In the genomic region with DNA sequence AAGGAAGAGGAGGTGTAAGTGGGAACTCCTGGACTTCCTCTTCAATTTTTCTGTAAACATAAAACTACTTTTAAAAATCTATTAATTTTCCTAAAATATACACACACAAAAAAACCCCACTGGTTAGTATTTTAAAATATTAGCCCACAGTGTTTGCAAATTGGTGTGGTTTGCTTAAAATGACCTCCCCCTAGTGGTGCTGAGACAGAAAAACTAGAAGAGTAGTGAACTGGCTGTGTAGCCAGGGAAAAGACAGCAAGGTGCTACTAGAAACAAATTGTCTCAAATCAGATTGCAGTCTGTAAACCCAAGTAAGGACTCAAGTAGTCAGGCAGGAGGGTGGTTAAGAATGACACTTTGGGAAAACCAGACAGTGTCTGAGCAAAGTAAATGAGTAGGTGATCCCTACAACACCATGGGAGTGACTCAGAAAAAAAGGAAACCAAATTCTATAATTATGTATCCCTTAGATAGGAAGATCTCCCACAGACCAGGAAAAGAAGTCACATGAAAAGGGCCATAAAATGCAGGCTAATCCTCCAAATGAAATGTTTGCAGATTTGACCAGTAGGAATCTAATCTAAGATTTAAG, we compare ENCODE assay signal across 9 cellular contexts. TPM values are rescaled to one million over a fixed set of nuclear protein-coding genes. Genes with fewer than 3 reads are reported as not detected.
DNase-seq lines count a peak whose midpoint lies in the region; ATAC-seq and TF ChIP-seq lines count a peak whose summit lies in the region.
"Had no signal": no experiment of that assay in that cellular context is flagged by ENCODE, and none has a peak within 500 bp of the region (broad histone marks: within the 10 kb centered on the region; RNA-seq: fewer than 3 reads in every experiment).

No MANE protein-coding gene starts in this region.

- H3K27ac ChIP-seq in esophagus muscularis mucosa (replicated peaks in 1 of 4): no peak overlapping the region
- H3K27ac ChIP-seq: thoracic aorta had no signal

- CTCF ChIA-PET in Caco-2 (lab: Charles Lee): no interaction called here

- H3K4me1 ChIP-seq in Caco-2 (no peaks in the 10 kb centered on the region), esophagus muscularis mucosa (no peaks in the 10 kb centered on the region)

- TF ChIP-seq POLR2A in esophagus muscularis mucosa (IDR thresholded peaks at IDR 0.05; ENCODE audit: low read depth): no peak

- peak; percentile 61 to 67 for TF ChIP-seq CTCF in Caco-2 (IDR thresholded peaks at IDR 0.05; ENCODE audit: insufficient read depth in 1 of 2, low read depth in 1 of 2, low read length in 1 of 2, severe bottlenecking in 1 of 2, unreplicated experiment in 1 of 2)
- TF ChIP-seq CTCF in fibroblast of pulmonary artery (IDR thresholded peaks at IDR 0.05; ENCODE audit: low read length, missing control alignments): peak; percentile 70
- peak in 1 of 3 experiments; percentile 25 for TF ChIP-seq CTCF in esophagus muscularis mucosa (IDR thresholded peaks at IDR 0.05)

- no peaks in the 10 kb centered on the region for H3K9me3 ChIP-seq in Caco-2
- H3K9me3 ChIP-seq in esophagus muscularis mucosa: no peaks in the 10 kb centered on the region
- H3K9me3 ChIP-seq: thoracic aorta had no signal

- H3K36me3 ChIP-seq in Caco-2 (ENCODE audit: control insufficient read depth, insufficient read depth, low read length) (no peaks in the 10 kb centered on the region), esophagus muscularis mucosa (no peaks in the 10 kb centered on the region)
- H3K36me3 ChIP-seq: thoracic aorta had no signal

- no peak overlapping the region for H3K27ac Mint-ChIP-seq in Caco-2 (ENCODE audit: unreplicated experiment)

- DNase-seq in Caco-2 (peak in 1 of 2 experiments; percentile 22), NAMALWA (ENCODE audit: low spot score) (peak; percentile 59), fibroblast of pulmonary artery (ENCODE audit: low read depth) (peak; percentile 30), NCI-H187 treated with DMSO at 0.1 percent for 48 hours (lab: John Stamatoyannopoulos, UW) (no peak), esophagus muscularis mucosa (ENCODE audit: extremely low spot score) (no peak), NCI-H1092 (lab: John Stamatoyannopoulos, UW) (no peak)
- DNase-seq in activated CD8-positive, alpha-beta memory T cell treated with anti-CD3 and anti-CD28 coated beads for 24 hours: no peak

- no peak for TF ChIP-seq EP300 in esophagus muscularis mucosa (IDR thresholded peaks at IDR 0.05)

- no peaks in the 10 kb centered on the region for H3K27me3 ChIP-seq in Caco-2 (replicated peaks; ENCODE audit: control insufficient read depth, insufficient read depth, low read length)
- peaks cover 0 to 6% (median 0%) of the 10 kb centered on the region in 4 donors for H3K27me3 ChIP-seq in esophagus muscularis mucosa

- intact Hi-C loops in Caco-2 (cut with micrococcal nuclease; ENCODE audit: unreplicated experiment) (no loop called here), esophagus muscularis mucosa (cut with DNase I) (no loop called here)

- H3K27me3 Mint-ChIP-seq in Caco-2 (ENCODE audit: insufficient read depth, unreplicated experiment): peaks cover 3% of the 10 kb centered on the region

- no peak overlapping the region for H3K4me3 Mint-ChIP-seq in Caco-2 (ENCODE audit: unreplicated experiment)

- POLR2A ChIA-PET in Caco-2 (lab: Charles Lee): no interaction called here

- ATAC-seq in GM21423 (IDR thresholded peaks at IDR 0.05; ENCODE audit: unreplicated experiment): peak; percentile 64

- H3K9me3 Mint-ChIP-seq in Caco-2 (ENCODE audit: unreplicated experiment): peaks cover 1% of the 10 kb centered on the region

- no peaks in the 10 kb centered on the region for H3K36me3 Mint-ChIP-seq in Caco-2 (ENCODE audit: insufficient read depth, unreplicated experiment)

- no TSS peak for BruUV-seq in Caco-2 (replicated peaks; lab: Mats Ljungman, UMichigan)

- H3K4me3 ChIP-seq in Caco-2 (ENCODE audit: low read depth, low read length) (no peak overlapping the region), fibroblast of pulmonary artery (replicated peaks; ENCODE audit: low read depth, low read length) (no peak overlapping the region), esophagus muscularis mucosa (no peak overlapping the region)
- H3K4me3 ChIP-seq: thoracic aorta had no signal

- no peaks in the 10 kb centered on the region for H3K4me1 Mint-ChIP-seq in Caco-2 (ENCODE audit: low read depth, unreplicated experiment)

RNA-seq across cellular contexts. Expression of gene AMTN, which starts 26.0 kb away (rescaled TPM):
- total RNA-seq in Caco-2 (2022) (not detected in 2 replicates), esophagus muscularis mucosa (not detected)
- total RNA-seq: thoracic aorta had no signal

RNA-seq across cellular contexts. Expression of gene AMBN, which starts 47.7 kb away (rescaled TPM):
- total RNA-seq in Caco-2 (2022) (0.27 TPM in 1 of 2 replicates, not detected in the other), esophagus muscularis mucosa (not detected)
- total RNA-seq: thoracic aorta had no signal

Comparison
In these comparisons a context has a peak if more than half of its experiments do, and no peak if none do; other contexts are left out.
1. DNase-seq: peak in NAMALWA (single experiment) and fibroblast of pulmonary artery (single experiment); none in NCI-H187 treated with DMSO at 0.1 percent for 48 hours (single experiment), activated CD8-positive, alpha-beta memory T cell treated with anti-CD3 and anti-CD28 coated beads for 24 hours (single experiment), esophagus muscularis mucosa (single experiment) and NCI-H1092 (single experiment).